In genomic region chrX:37910186-37910585, GRCh38 we compare ENCODE assay signal across 30 cellular contexts.
"Had no signal": no experiment of that assay in that cellular context is flagged by ENCODE, and none has a peak within 500 bp of the region (broad histone marks: within the 10 kb centered on the region; RNA-seq: fewer than 3 reads in every experiment).

No MANE protein-coding gene starts in this region.

- H3K27ac ChIP-seq: neutrophil, pancreas, prostate gland, right atrium auricular region, right lobe of liver, sigmoid colon, skin epidermis, spleen, suprapubic skin, testis, tibial artery, transverse colon, upper lobe of right lung, uterus had no signal

- H3K4me3 ChIP-seq: pancreas, prostate gland, right atrium auricular region, right lobe of liver, sigmoid colon, skin epidermis, smooth muscle cell, spleen, suprapubic skin, testis, tibial artery, transverse colon, upper lobe of right lung, uterus had no signal

- H3K9me3 ChIP-seq: neutrophil, pancreas, prostate gland, right atrium auricular region, right lobe of liver, sigmoid colon, spleen, suprapubic skin, testis, tibial artery, transverse colon, upper lobe of right lung, uterus had no signal

- H3K4me2 ChIP-seq: smooth muscle cell had no signal

- H3K27me3 ChIP-seq: right atrium auricular region, right lobe of liver, testis, tibial artery, upper lobe of right lung, uterus had no signal

- H3K4me1 ChIP-seq: pancreas, prostate gland, right lobe of liver, testis, upper lobe of right lung, uterus had no signal

- ATAC-seq: naive thymus-derived CD8-positive, alpha-beta T cell; natural killer cell treated with Interleukin-12 subunit alpha and Interleukin-12 subunit beta and Interleukin-15 and Interleukin-18, amount 100 ng/mL, for 72 hours; pancreas; right lobe of liver; stimulated activated memory B cell treated with anti-CD40 and anti-IgM and Interleukin-4, amounts not matched to agents 10 μg/mL and 1 μg/mL and 100 μg/mL, for 72 hours; stimulated activated naive CD8-positive, alpha-beta T cell treated with anti-CD3 and anti-CD28 coated beads, Interleukin-15, amount 100 ng/mL, for 72 hours; stimulated activated naive CD8-positive, alpha-beta T cell treated with anti-CD3 and anti-CD28 coated beads, Interleukin-15, Interleukin-2, amounts not matched to agents 100 U/mL and 50 U/mL, for 24 hours; upper lobe of right lung had no signal

- H3K36me3 ChIP-seq: neutrophil, pancreas, prostate gland, right atrium auricular region, right lobe of liver, sigmoid colon, spleen, suprapubic skin, tibial artery, transverse colon, upper lobe of right lung, uterus had no signal

- DNase-seq: naive thymus-derived CD8-positive, alpha-beta T cell; nephron progenitor cell; nucleus accumbens; pancreas; retina; right lobe of liver; sigmoid colon; spleen; stimulated activated CD4-positive, alpha-beta T cell treated with anti-CD3 and anti-CD28 coated beads, Interleukin-12 subunit alpha, Interleukin-12 subunit beta, amount 100 ng/mL, for 4 hours; stimulated activated CD4-positive, alpha-beta T cell treated with anti-CD3 and anti-CD28 coated beads, Interleukin-1b, Interleukin-23, amount 100 ng/mL, for 48 hours; stimulated activated CD4-positive, alpha-beta T cell treated with anti-CD3 and anti-CD28 coated beads, Interleukin-4, amount 100 ng/mL, for 1 hour; stimulated activated CD4-positive, alpha-beta T cell treated with anti-CD3 and anti-CD28 coated beads, Interleukin-4, amount 100 ng/mL, for 4 hours; stimulated activated CD8-positive, alpha-beta memory T cell treated with anti-CD3 and anti-CD28 coated beads, Interleukin-4, amount 100 ng/mL, for 48 hours; stimulated activated naive CD4-positive, alpha-beta T cell; stimulated activated naive CD8-positive, alpha-beta T cell treated with anti-CD3 and anti-CD28 coated beads, Interleukin-15, amount 100 ng/mL, for 72 hours; stimulated activated naive CD8-positive, alpha-beta T cell treated with anti-CD3 and anti-CD28 coated beads, Interleukin-15, Interleukin-2, amounts not matched to agents 100 U/mL and 50 U/mL, for 24 hours; substantia nigra; testis; tibial artery; transverse colon; upper lobe of right lung; uterus had no signal
